1 cellular context compared by ENCODE assay signal in the genomic region with DNA sequence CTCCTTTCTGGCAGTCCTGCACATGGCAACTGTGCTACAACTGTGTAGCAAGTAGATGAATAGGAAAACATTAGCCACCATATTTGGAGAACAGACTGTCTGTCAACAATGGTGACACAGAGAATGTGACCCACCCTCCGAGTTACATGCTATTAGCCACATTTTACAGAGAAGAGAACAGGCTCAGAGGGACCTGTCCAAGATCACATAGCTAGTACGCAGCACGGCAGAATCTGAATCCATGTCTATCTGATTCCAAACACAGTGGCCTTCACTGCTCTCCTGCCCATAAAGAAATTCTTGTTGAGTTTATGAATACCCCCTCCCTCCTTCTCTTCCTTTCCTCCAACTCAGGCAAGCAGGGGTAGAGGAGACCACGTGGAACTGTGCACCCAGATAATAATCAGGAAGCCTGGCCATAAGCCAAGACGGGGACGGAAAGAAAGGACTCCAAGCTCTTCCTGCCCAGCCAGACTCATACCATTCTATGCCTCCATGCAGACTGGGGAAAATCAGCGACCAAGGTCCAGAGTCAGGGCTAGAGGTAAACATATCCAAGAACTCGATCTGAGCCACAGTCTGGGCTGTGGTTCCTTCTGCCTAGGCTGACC.
TF ChIP-seq lines count a peak whose summit lies in the region.

No MANE protein-coding gene starts in this region.

TF ChIP-seq in HepG2, 621 proteins besides CTCF, POLR2A, EP300 and RAD21 (continued from another document and continues in another):
- TF ChIP-seq, protein P1, sequence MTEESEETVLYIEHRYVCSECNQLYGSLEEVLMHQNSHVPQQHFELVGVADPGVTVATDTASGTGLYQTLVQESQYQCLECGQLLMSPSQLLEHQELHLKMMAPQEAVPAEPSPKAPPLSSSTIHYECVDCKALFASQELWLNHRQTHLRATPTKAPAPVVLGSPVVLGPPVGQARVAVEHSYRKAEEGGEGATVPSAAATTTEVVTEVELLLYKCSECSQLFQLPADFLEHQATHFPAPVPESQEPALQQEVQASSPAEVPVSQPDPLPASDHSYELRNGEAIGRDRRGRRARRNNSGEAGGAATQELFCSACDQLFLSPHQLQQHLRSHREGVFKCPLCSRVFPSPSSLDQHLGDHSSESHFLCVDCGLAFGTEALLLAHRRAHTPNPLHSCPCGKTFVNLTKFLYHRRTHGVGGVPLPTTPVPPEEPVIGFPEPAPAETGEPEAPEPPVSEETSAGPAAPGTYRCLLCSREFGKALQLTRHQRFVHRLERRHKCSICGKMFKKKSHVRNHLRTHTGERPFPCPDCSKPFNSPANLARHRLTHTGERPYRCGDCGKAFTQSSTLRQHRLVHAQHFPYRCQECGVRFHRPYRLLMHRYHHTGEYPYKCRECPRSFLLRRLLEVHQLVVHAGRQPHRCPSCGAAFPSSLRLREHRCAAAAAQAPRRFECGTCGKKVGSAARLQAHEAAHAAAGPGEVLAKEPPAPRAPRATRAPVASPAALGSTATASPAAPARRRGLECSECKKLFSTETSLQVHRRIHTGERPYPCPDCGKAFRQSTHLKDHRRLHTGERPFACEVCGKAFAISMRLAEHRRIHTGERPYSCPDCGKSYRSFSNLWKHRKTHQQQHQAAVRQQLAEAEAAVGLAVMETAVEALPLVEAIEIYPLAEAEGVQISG (CRISPR knock-in tag; IDR thresholded peaks at IDR 0.05): no peak
- peak; percentile 43; the same call in 1 of the 2 replicates for TF ChIP-seq ZSCAN31 (CRISPR knock-in tag; IDR thresholded peaks at IDR 0.05; ENCODE audit: low read depth)
- TF ChIP-seq, protein P2, sequence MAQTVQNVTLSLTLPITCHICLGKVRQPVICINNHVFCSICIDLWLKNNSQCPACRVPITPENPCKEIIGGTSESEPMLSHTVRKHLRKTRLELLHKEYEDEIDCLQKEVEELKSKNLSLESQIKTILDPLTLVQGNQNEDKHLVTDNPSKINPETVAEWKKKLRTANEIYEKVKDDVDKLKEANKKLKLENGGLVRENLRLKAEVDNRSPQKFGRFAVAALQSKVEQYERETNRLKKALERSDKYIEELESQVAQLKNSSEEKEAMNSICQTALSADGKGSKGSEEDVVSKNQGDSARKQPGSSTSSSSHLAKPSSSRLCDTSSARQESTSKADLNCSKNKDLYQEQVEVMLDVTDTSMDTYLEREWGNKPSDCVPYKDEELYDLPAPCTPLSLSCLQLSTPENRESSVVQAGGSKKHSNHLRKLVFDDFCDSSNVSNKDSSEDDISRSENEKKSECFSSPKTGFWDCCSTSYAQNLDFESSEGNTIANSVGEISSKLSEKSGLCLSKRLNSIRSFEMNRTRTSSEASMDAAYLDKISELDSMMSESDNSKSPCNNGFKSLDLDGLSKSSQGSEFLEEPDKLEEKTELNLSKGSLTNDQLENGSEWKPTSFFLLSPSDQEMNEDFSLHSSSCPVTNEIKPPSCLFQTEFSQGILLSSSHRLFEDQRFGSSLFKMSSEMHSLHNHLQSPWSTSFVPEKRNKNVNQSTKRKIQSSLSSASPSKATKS (CRISPR knock-in tag; IDR thresholded peaks at IDR 0.05): no peak
- TF ChIP-seq KAT8 (CRISPR knock-in tag; IDR thresholded peaks at IDR 0.05): no peak; the same call in 1 of the 2 replicates
- TF ChIP-seq ZNF777 (CRISPR knock-in tag; IDR thresholded peaks at IDR 0.05): no peak
- TF ChIP-seq MAZ (IDR thresholded peaks at IDR 0.05; ENCODE audit: borderline replicate concordance, low read depth, low read length): no peak
- TF ChIP-seq MAZ (CRISPR knock-in tag; IDR thresholded peaks at IDR 0.05; ENCODE audit: low read depth): peak; percentile 38; the same call in 1 of the 2 replicates
- TF ChIP-seq, protein P3, sequence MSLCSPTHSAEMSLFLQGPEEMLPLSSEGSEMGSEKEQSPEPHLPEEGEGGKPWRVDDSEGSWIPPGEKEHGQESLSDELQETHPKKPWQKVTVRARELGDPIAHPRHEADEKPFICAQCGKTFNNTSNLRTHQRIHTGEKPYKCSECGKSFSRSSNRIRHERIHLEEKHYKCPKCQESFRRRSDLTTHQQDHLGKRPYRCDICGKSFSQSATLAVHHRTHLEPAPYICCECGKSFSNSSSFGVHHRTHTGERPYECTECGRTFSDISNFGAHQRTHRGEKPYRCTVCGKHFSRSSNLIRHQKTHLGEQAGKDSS (CRISPR knock-in tag; IDR thresholded peaks at IDR 0.05; ENCODE audit: borderline replicate concordance, low read depth): no peak
- TF ChIP-seq ZNF572 (CRISPR knock-in tag; IDR thresholded peaks at IDR 0.05): no peak
- no peak for TF ChIP-seq PAX8 (CRISPR knock-in tag; IDR thresholded peaks at IDR 0.05; ENCODE audit: borderline replicate concordance)
- TF ChIP-seq, protein P4, sequence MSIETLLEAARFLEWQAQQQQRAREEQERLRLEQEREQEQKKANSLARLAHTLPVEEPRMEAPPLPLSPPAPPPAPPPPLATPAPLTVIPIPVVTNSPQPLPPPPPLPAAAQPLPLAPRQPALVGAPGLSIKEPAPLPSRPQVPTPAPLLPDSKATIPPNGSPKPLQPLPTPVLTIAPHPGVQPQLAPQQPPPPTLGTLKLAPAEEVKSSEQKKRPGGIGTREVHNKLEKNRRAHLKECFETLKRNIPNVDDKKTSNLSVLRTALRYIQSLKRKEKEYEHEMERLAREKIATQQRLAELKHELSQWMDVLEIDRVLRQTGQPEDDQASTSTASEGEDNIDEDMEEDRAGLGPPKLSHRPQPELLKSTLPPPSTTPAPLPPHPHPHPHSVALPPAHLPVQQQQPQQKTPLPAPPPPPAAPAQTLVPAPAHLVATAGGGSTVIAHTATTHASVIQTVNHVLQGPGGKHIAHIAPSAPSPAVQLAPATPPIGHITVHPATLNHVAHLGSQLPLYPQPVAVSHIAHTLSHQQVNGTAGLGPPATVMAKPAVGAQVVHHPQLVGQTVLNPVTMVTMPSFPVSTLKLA (IDR thresholded peaks at IDR 0.05): no peak; the same call in 1 of the 2 replicates
- no peak for TF ChIP-seq ATF7 (IDR thresholded peaks at IDR 0.05)
- no peak for TF ChIP-seq ATF7 (CRISPR knock-in tag; IDR thresholded peaks at IDR 0.05)
- TF ChIP-seq, protein P5, sequence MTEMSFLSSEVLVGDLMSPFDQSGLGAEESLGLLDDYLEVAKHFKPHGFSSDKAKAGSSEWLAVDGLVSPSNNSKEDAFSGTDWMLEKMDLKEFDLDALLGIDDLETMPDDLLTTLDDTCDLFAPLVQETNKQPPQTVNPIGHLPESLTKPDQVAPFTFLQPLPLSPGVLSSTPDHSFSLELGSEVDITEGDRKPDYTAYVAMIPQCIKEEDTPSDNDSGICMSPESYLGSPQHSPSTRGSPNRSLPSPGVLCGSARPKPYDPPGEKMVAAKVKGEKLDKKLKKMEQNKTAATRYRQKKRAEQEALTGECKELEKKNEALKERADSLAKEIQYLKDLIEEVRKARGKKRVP (CRISPR knock-in tag; IDR thresholded peaks at IDR 0.05): no peak
- TF ChIP-seq TCF7 (IDR thresholded peaks at IDR 0.05; ENCODE audit: low read depth): no peak
- no peak for TF ChIP-seq ATM (IDR thresholded peaks at IDR 0.05; ENCODE audit: borderline replicate concordance)
- no peak for TF ChIP-seq ZNF768 (CRISPR knock-in tag; IDR thresholded peaks at IDR 0.05)
- TF ChIP-seq GATAD1 (CRISPR knock-in tag; IDR thresholded peaks at IDR 0.05): peak; percentile 23; the same call in 1 of the 2 replicates
- 0 out of 2 replicates have a peak, but pooled peaks have one; percentile 50 for TF ChIP-seq ZMYM2 (CRISPR knock-in tag; IDR thresholded peaks at IDR 0.05)
- TF ChIP-seq ZNF382 (CRISPR knock-in tag; IDR thresholded peaks at IDR 0.05; ENCODE audit: borderline replicate concordance): no peak
- no peak for TF ChIP-seq PAWR (CRISPR knock-in tag; IDR thresholded peaks at IDR 0.05; ENCODE audit: borderline replicate concordance)
- no peak for TF ChIP-seq BRCA1 (CRISPR knock-in tag; IDR thresholded peaks at IDR 0.05)
- no peak for TF ChIP-seq SIN3B (IDR thresholded peaks at IDR 0.05; ENCODE audit: low read length)
- no peak for TF ChIP-seq ZNF124 (CRISPR knock-in tag; IDR thresholded peaks at IDR 0.05)
- TF ChIP-seq, protein P6, sequence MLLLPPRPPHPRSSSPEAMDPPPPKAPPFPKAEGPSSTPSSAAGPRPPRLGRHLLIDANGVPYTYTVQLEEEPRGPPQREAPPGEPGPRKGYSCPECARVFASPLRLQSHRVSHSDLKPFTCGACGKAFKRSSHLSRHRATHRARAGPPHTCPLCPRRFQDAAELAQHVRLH (CRISPR knock-in tag; IDR thresholded peaks at IDR 0.05; ENCODE audit: borderline replicate concordance, low read depth): no peak
- no peak for TF ChIP-seq TOPORS (CRISPR knock-in tag; IDR thresholded peaks at IDR 0.05)
- no peak for TF ChIP-seq ZNF562 (CRISPR knock-in tag; IDR thresholded peaks at IDR 0.05; ENCODE audit: borderline replicate concordance)
- TF ChIP-seq, protein P7, sequence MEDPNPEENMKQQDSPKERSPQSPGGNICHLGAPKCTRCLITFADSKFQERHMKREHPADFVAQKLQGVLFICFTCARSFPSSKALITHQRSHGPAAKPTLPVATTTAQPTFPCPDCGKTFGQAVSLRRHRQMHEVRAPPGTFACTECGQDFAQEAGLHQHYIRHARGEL (CRISPR knock-in tag; IDR thresholded peaks at IDR 0.05): no peak
- TF ChIP-seq ZNF619 (CRISPR knock-in tag; IDR thresholded peaks at IDR 0.05): no peak
- TF ChIP-seq, protein P8, sequence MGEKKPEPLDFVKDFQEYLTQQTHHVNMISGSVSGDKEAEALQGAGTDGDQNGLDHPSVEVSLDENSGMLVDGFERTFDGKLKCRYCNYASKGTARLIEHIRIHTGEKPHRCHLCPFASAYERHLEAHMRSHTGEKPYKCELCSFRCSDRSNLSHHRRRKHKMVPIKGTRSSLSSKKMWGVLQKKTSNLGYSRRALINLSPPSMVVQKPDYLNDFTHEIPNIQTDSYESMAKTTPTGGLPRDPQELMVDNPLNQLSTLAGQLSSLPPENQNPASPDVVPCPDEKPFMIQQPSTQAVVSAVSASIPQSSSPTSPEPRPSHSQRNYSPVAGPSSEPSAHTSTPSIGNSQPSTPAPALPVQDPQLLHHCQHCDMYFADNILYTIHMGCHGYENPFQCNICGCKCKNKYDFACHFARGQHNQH (CRISPR knock-in tag; IDR thresholded peaks at IDR 0.05): 0 out of 2 replicates have a peak, but pooled peaks have one; percentile 16
- no peak for TF ChIP-seq ZNF274 (CRISPR knock-in tag; IDR thresholded peaks at IDR 0.05)
- TF ChIP-seq HOXD1 (CRISPR knock-in tag; IDR thresholded peaks at IDR 0.05): no peak
- TF ChIP-seq, protein P9, sequence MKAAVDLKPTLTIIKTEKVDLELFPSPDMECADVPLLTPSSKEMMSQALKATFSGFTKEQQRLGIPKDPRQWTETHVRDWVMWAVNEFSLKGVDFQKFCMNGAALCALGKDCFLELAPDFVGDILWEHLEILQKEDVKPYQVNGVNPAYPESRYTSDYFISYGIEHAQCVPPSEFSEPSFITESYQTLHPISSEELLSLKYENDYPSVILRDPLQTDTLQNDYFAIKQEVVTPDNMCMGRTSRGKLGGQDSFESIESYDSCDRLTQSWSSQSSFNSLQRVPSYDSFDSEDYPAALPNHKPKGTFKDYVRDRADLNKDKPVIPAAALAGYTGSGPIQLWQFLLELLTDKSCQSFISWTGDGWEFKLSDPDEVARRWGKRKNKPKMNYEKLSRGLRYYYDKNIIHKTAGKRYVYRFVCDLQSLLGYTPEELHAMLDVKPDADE (CRISPR knock-in tag; IDR thresholded peaks at IDR 0.05): no peak
- no peak for TF ChIP-seq ZNF20 (CRISPR knock-in tag; IDR thresholded peaks at IDR 0.05)
- 0 out of 2 replicates have a peak, but pooled peaks have one; percentile 25 for TF ChIP-seq ZNF468 (CRISPR knock-in tag; IDR thresholded peaks at IDR 0.05)
- no peak for TF ChIP-seq HOXA9 (CRISPR knock-in tag; IDR thresholded peaks at IDR 0.05; ENCODE audit: borderline replicate concordance)
- TF ChIP-seq NRL (CRISPR knock-in tag; IDR thresholded peaks at IDR 0.05; ENCODE audit: borderline replicate concordance): no peak
- peak; percentile 38; the same call in 1 of the 2 replicates for TF ChIP-seq ZNF746 (CRISPR knock-in tag; IDR thresholded peaks at IDR 0.05)
- TF ChIP-seq ZNF260 (CRISPR knock-in tag; IDR thresholded peaks at IDR 0.05; ENCODE audit: borderline replicate concordance, low read depth): no peak
- TF ChIP-seq TBP (CRISPR knock-in tag; IDR thresholded peaks at IDR 0.05): no peak
- TF ChIP-seq, protein P10, sequence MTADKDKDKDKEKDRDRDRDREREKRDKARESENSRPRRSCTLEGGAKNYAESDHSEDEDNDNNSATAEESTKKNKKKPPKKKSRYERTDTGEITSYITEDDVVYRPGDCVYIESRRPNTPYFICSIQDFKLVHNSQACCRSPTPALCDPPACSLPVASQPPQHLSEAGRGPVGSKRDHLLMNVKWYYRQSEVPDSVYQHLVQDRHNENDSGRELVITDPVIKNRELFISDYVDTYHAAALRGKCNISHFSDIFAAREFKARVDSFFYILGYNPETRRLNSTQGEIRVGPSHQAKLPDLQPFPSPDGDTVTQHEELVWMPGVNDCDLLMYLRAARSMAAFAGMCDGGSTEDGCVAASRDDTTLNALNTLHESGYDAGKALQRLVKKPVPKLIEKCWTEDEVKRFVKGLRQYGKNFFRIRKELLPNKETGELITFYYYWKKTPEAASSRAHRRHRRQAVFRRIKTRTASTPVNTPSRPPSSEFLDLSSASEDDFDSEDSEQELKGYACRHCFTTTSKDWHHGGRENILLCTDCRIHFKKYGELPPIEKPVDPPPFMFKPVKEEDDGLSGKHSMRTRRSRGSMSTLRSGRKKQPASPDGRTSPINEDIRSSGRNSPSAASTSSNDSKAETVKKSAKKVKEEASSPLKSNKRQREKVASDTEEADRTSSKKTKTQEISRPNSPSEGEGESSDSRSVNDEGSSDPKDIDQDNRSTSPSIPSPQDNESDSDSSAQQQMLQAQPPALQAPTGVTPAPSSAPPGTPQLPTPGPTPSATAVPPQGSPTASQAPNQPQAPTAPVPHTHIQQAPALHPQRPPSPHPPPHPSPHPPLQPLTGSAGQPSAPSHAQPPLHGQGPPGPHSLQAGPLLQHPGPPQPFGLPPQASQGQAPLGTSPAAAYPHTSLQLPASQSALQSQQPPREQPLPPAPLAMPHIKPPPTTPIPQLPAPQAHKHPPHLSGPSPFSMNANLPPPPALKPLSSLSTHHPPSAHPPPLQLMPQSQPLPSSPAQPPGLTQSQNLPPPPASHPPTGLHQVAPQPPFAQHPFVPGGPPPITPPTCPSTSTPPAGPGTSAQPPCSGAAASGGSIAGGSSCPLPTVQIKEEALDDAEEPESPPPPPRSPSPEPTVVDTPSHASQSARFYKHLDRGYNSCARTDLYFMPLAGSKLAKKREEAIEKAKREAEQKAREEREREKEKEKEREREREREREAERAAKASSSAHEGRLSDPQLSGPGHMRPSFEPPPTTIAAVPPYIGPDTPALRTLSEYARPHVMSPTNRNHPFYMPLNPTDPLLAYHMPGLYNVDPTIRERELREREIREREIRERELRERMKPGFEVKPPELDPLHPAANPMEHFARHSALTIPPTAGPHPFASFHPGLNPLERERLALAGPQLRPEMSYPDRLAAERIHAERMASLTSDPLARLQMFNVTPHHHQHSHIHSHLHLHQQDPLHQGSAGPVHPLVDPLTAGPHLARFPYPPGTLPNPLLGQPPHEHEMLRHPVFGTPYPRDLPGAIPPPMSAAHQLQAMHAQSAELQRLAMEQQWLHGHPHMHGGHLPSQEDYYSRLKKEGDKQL (CRISPR knock-in tag; IDR thresholded peaks at IDR 0.05; ENCODE audit: low read depth): no peak
- TF ChIP-seq ZSCAN12 (CRISPR knock-in tag; IDR thresholded peaks at IDR 0.05): no peak
- no peak for TF ChIP-seq AGO1 (IDR thresholded peaks at IDR 0.05; ENCODE audit: low read depth, low read length, poor library complexity, severe bottlenecking)
- no peak for TF ChIP-seq RBM22 (optimal IDR thresholded peaks at IDR 0.05; ENCODE audit: low read length)
- no peak for TF ChIP-seq ZNF724P (CRISPR knock-in tag; IDR thresholded peaks at IDR 0.05; ENCODE audit: borderline replicate concordance)
- TF ChIP-seq NFATC3 (CRISPR knock-in tag; IDR thresholded peaks at IDR 0.05): no peak
- TF ChIP-seq SP1 (IDR thresholded peaks at IDR 0.05): no peak
- TF ChIP-seq SP1 (CRISPR knock-in tag; IDR thresholded peaks at IDR 0.05): no peak
- TF ChIP-seq NKX3-1 (CRISPR knock-in tag; IDR thresholded peaks at IDR 0.05): no peak
- TF ChIP-seq CENPX (CRISPR knock-in tag; IDR thresholded peaks at IDR 0.05): no peak
